Comparison of ENCODE assay signal across 1 cellular context in the genomic region with DNA sequence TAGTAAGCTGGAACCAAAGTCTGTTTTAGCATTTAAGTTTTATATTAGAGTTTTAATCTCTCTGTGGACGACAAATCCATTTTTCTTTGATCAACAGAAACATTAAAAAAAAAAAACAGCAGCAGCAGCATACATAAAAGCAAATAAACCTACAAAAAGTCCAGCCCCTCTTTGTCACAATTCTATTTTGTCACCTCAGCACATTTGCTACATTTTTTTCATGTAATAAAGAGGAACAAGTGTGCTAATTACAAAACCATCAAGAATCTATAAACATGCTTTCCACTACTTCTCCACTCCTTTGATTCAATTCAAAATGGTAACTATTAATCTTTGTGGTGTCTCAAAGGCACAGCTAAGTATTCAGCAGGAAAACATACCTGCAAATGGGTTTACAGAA.
A peak's percentile ranks its signal among the peaks of the same experiment; 100 is the strongest.
TF ChIP-seq lines count a peak whose summit lies in the region.

No MANE protein-coding gene starts in this region.

TF ChIP-seq in K562, 482 proteins besides CTCF, POLR2A, EP300 and RAD21 (continued from another document):
- TF ChIP-seq CREB3L1 (IDR thresholded peaks at IDR 0.05; ENCODE audit: borderline replicate concordance, low read depth) (no peak), ZNF696 (CRISPR knock-in tag; conservative IDR thresholded peaks at IDR 0.05) (no peak), RBM34 (IDR thresholded peaks at IDR 0.05; ENCODE audit: borderline replicate concordance, insufficient read depth, low read length) (no peak), MAFK (IDR thresholded peaks at IDR 0.05; ENCODE audit: low read length) (peak; percentile 83), MAFF (IDR thresholded peaks at IDR 0.05; ENCODE audit: low read length) (peak; percentile 84), ZBTB1 (CRISPR knock-in tag; IDR thresholded peaks at IDR 0.05; ENCODE audit: borderline replicate concordance, low read depth) (no peak)
- TF ChIP-seq, protein P1, sequence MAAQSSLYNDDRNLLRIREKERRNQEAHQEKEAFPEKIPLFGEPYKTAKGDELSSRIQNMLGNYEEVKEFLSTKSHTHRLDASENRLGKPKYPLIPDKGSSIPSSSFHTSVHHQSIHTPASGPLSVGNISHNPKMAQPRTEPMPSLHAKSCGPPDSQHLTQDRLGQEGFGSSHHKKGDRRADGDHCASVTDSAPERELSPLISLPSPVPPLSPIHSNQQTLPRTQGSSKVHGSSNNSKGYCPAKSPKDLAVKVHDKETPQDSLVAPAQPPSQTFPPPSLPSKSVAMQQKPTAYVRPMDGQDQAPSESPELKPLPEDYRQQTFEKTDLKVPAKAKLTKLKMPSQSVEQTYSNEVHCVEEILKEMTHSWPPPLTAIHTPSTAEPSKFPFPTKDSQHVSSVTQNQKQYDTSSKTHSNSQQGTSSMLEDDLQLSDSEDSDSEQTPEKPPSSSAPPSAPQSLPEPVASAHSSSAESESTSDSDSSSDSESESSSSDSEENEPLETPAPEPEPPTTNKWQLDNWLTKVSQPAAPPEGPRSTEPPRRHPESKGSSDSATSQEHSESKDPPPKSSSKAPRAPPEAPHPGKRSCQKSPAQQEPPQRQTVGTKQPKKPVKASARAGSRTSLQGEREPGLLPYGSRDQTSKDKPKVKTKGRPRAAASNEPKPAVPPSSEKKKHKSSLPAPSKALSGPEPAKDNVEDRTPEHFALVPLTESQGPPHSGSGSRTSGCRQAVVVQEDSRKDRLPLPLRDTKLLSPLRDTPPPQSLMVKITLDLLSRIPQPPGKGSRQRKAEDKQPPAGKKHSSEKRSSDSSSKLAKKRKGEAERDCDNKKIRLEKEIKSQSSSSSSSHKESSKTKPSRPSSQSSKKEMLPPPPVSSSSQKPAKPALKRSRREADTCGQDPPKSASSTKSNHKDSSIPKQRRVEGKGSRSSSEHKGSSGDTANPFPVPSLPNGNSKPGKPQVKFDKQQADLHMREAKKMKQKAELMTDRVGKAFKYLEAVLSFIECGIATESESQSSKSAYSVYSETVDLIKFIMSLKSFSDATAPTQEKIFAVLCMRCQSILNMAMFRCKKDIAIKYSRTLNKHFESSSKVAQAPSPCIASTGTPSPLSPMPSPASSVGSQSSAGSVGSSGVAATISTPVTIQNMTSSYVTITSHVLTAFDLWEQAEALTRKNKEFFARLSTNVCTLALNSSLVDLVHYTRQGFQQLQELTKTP (IDR thresholded peaks at IDR 0.05; ENCODE audit: low read depth in 1 of 2, partially characterized antibody in 2 of 2), result no peak
